17 cellular contexts compared by ENCODE assay signal in genomic region chr10:87794285-87794684, GRCh38. TPM values are rescaled to one million over a fixed set of nuclear protein-coding genes. Genes with fewer than 3 reads are reported as not detected.
DNase-seq lines count a peak whose midpoint lies in the region; ATAC-seq, FAIRE-seq and TF ChIP-seq lines count a peak whose summit lies in the region.
"Had no signal": no experiment of that assay in that cellular context is flagged by ENCODE, and none has a peak within 500 bp of the region (broad histone marks: within the 10 kb centered on the region; RNA-seq: fewer than 3 reads in every experiment).

No MANE protein-coding gene starts in this region.

- no peak overlapping the region for H3K4me3 Mint-ChIP-seq in effector memory CD8-positive, alpha-beta T cell
- H3K4me3 Mint-ChIP-seq: HFFc6 had no signal

- DNase-seq in AG08395 (ENCODE audit: low spot score) (peak; percentile 4), GM12892 (ENCODE audit: insufficient read length) (no peak), HTR-8/SVneo (ENCODE audit: insufficient read length, low spot score) (no peak), KG1 (lab: John Stamatoyannopoulos, UW) (no peak), posterior vena cava (ENCODE audit: low spot score) (no peak), RWPE1 (ENCODE audit: low spot score) (no peak)
- DNase-seq in effector memory CD8-positive, alpha-beta T cell: no peak
- DNase-seq: activated naive CD4-positive, alpha-beta T cell treated with anti-CD3 and anti-CD28 coated beads, Interleukin-2, amount 50 U/mL, for 16 hours; caudate nucleus; glutamatergic neuron; HFFc6; NCI-H345 had no signal

- peak; percentile 74 for FAIRE-seq in GM12892 (lab: Jason Lieb, UNC)
- FAIRE-seq in HTR-8/SVneo (lab: Jason Lieb, UNC): no peak
- FAIRE-seq: endometrium, islet of Langerhans had no signal

- CTCF ChIA-PET in RWPE1 (lab: Yijun Ruan, JAX): interaction anchor here (0.6 to 0.8 kb wide), 2 partner anchors 416 to 662 kb away, joined by 3 read pairs; no protein-coding TSS in a partner anchor

- TF ChIP-seq POLR2A in GM12892 (IDR thresholded peaks at IDR 0.05; ENCODE audit: low read depth, low read length): no peak

- TF ChIP-seq CTCF in RWPE1 (conservative IDR thresholded peaks at IDR 0.05; ENCODE audit: low read depth): no peak

- no peaks in the 10 kb centered on the region for H3K9me3 Mint-ChIP-seq in effector memory CD8-positive, alpha-beta T cell
- H3K9me3 Mint-ChIP-seq: HFFc6 had no signal

- H3K36me3 Mint-ChIP-seq in effector memory CD8-positive, alpha-beta T cell (ENCODE audit: insufficient read depth): peaks cover 20% of the 10 kb centered on the region

- H3K27ac Mint-ChIP-seq in effector memory CD8-positive, alpha-beta T cell: peak overlapping the region; percentile 57 to 83

- H3K4me1 Mint-ChIP-seq in effector memory CD8-positive, alpha-beta T cell (ENCODE audit: low read depth in 2 of 2): peaks cover 16 to 58% of the 10 kb centered on the region in 2 donors

- POLR2A ChIA-PET in RWPE1 (lab: Yijun Ruan, JAX; ENCODE audit: low non-redundant PET): no interaction called here

- intact Hi-C loops in posterior vena cava (cut with DNase I): no loop called here

- H3K27me3 Mint-ChIP-seq in effector memory CD8-positive, alpha-beta T cell: no peaks in the 10 kb centered on the region

- no peak overlapping the region for H3K27ac ChIP-seq in RWPE1
- H3K27ac ChIP-seq: SK-N-MC, tibial nerve had no signal

- peak; percentile 53 for ATAC-seq in HG02798 (IDR thresholded peaks at IDR 0.05; ENCODE audit: poor library complexity, unreplicated experiment)
- ATAC-seq in effector memory CD8-positive, alpha-beta T cell (replicated peaks): no peak

RNA-seq across cellular contexts. Expression of gene ATAD1, which starts 23.7 kb away (rescaled TPM):
- 33.6 TPM for polyA plus RNA-seq in GM12892 (2012; ENCODE audit: missing spikeins)
- total RNA-seq in posterior vena cava: 10 to 100 TPM; 45.3 to 47.3 TPM
